ENCODE assay signal across 1 cellular context in genomic region chr1:214072758-214073157, GRCh38.
TF ChIP-seq lines count a peak whose summit lies in the region.

No MANE protein-coding gene starts in this region.

TF ChIP-seq in HepG2, 621 proteins besides CTCF, POLR2A, EP300 and RAD21 (continued from another document):
- TF ChIP-seq TIGD3 (CRISPR knock-in tag; IDR thresholded peaks at IDR 0.05; ENCODE audit: borderline replicate concordance), result no peak
- no peak for TF ChIP-seq ZNF720 (CRISPR knock-in tag; IDR thresholded peaks at IDR 0.05)
- TF ChIP-seq ZBTB44 (CRISPR knock-in tag; IDR thresholded peaks at IDR 0.05), result no peak
- TF ChIP-seq MAFK (conservative IDR thresholded peaks at IDR 0.05 in 1 of 2, IDR thresholded peaks at IDR 0.05 in 1 of 2; ENCODE audit: low read length in 2 of 2), result peak; percentile 90 to 92
- no peak for TF ChIP-seq ZNF556 (CRISPR knock-in tag; IDR thresholded peaks at IDR 0.05; ENCODE audit: borderline replicate concordance)
TF ChIP-seq in HepG2: peak in this region for 2.
